24 cellular contexts compared by ENCODE assay signal in the genomic region with DNA sequence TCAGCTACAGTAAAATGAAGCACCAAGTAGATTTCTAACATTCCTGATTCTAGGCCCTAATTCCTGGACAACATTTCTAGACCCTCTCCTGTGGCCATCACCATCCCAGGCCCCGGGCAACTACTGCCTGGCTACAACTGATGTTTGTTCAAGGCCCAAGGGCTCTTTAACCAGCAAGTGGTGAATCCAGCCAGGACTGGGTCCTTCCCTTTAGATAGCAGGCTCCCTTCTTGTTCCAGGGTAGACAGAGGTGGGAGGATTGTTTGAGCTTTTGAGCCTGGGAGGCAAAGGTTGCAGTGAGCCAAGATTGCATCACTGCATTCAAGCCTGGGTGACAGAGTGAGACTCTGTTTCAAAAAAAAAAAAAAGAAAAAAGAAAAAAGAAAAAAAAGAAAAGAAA. TPM values are rescaled to one million over a fixed set of nuclear protein-coding genes. Genes with fewer than 3 reads are reported as not detected.
"Had no signal": no experiment of that assay in that cellular context is flagged by ENCODE, and none has a peak within 500 bp of the region (broad histone marks: within the 10 kb centered on the region; RNA-seq: fewer than 3 reads in every experiment).

No MANE protein-coding gene starts in this region.

- H3K27me3 ChIP-seq: cardiac muscle cell, colonic mucosa, gastrocnemius medialis, vagina had no signal

- H3K4me1 ChIP-seq: colonic mucosa, gastrocnemius medialis, vagina had no signal

- H3K4me3 ChIP-seq: cardiac muscle cell, colonic mucosa, gastrocnemius medialis, skin epidermis, thoracic aorta, vagina had no signal

- H3K27ac ChIP-seq: cardiac muscle cell, colonic mucosa, gastrocnemius medialis, skin epidermis, thoracic aorta, vagina had no signal

- ATAC-seq: activated CD4-positive, alpha-beta T cell treated with anti-CD3 and anti-CD28 coated beads for 36 hours; activated naive CD4-positive, alpha-beta T cell treated with anti-CD3 and anti-CD28 coated beads, Interleukin-2, amount 50 U/mL, for 72 hours; activated T-cell treated with anti-CD3 and anti-CD28 coated beads, Interleukin-2, amount 50 U/mL, for 72 hours; effector memory CD8-positive, alpha-beta T cell; gastrocnemius medialis; left cardiac atrium; sciatic nerve; stimulated activated effector memory CD8-positive, alpha-beta T cell treated with anti-CD3 and anti-CD28 coated beads, Interleukin-12 subunit alpha, Interleukin-12 subunit beta, amount 100 ng/mL, for 72 hours had no signal

- H3K36me3 ChIP-seq: cardiac muscle cell, colonic mucosa, gastrocnemius medialis, thoracic aorta, vagina had no signal

- H3K9me3 ChIP-seq: colonic mucosa, gastrocnemius medialis, thoracic aorta, vagina had no signal

- DNase-seq: activated CD4-positive, alpha-beta T cell treated with anti-CD3 and anti-CD28 coated beads for 36 hours; activated CD4-positive, CD25-positive, alpha-beta regulatory T cell; activated naive CD4-positive, alpha-beta T cell; activated T-cell treated with anti-CD3 and anti-CD28 coated beads for 4 hours; activated T-cell treated with anti-CD3 and anti-CD28 coated beads, Interleukin-2, amount 50 U/mL, for 72 hours; aorta; cerebellar nuclear complex; colonic mucosa; effector memory CD8-positive, alpha-beta T cell; erythroblast; gastrocnemius medialis; glutamatergic neuron; islet precursor cell; left cardiac atrium; posterior cingulate gyrus; stimulated activated CD4-positive, alpha-beta T cell treated with anti-CD3 and anti-CD28 coated beads, Interleukin-4, amount 100 ng/mL, for 24 hours; T-helper 1 cell had no signal

RNA-seq across cellular contexts. Expression of a gene that starts 12.7 kb away (rescaled TPM):
- total RNA-seq: activated CD4-positive, alpha-beta T cell treated with anti-CD3 and anti-CD28 coated beads for 36 hours; activated naive CD4-positive, alpha-beta T cell treated with anti-CD3 and anti-CD28 coated beads, Interleukin-2, amount 50 U/mL, for 72 hours had no signal
